1 cellular context compared by ENCODE assay signal in genomic region chr11:66546966-66547661, GRCh38.
A peak's percentile ranks its signal among the peaks of the same experiment; 100 is the strongest.
TF ChIP-seq lines count a peak whose summit lies in the region.

No MANE protein-coding gene starts in this region.

TF ChIP-seq in HepG2, 621 proteins besides CTCF, POLR2A, EP300 and RAD21:
- TF ChIP-seq HES4 (CRISPR knock-in tag; IDR thresholded peaks at IDR 0.05; ENCODE audit: borderline replicate concordance) (0 out of 2 replicates have a peak, but pooled peaks have one; percentile 19), ZNF607 (CRISPR knock-in tag; IDR thresholded peaks at IDR 0.05; ENCODE audit: borderline replicate concordance) (no peak), ZNF629 (CRISPR knock-in tag; conservative IDR thresholded peaks at IDR 0.05) (peak; percentile 95), SP1 (IDR thresholded peaks at IDR 0.05) (no peak), SP1 (CRISPR knock-in tag; IDR thresholded peaks at IDR 0.05) (no peak), PHF20 (CRISPR knock-in tag; IDR thresholded peaks at IDR 0.05) (no peak), ADNP (CRISPR knock-in tag; IDR thresholded peaks at IDR 0.05) (peak; percentile 55; the same call in 1 of the 2 replicates)
